Comparison of ENCODE assay signal across 33 cellular contexts in the genomic region with DNA sequence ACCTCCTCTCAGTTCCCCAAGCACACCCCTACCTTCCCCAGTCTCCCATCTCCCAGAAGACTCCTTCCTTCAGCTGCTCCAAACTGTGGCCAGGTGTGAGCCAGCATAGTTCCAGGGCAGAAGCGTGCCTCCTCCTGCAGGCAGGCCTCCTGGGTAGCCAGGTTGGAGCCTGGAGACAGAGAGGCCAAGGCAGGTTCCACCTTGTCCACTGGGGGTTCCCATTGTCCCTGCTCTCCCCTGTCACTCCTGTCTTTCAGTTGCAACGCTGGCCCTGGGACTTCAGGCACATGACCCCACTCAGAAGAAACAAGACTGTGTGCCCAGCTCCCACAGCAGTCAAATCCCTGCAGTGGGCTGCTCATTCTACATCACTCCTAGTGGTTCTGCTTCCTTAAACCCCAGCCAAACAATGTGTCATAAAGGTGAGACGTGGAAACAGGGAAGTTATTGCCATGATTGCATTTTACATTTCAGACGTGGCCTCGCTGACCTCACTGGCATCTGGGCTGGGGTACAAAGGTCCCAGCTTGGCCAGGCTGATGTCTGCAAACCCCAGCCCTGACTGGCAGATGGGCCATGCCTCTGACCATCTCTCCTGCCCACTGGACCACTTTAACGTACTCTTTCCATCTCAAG.
A peak's percentile ranks its signal among the peaks of the same experiment; 100 is the strongest.
DNase-seq lines count a peak whose midpoint lies in the region; ATAC-seq, FAIRE-seq and TF ChIP-seq lines count a peak whose summit lies in the region.
"Had no signal": no experiment of that assay in that cellular context is flagged by ENCODE, and none has a peak within 500 bp of the region (broad histone marks: within the 10 kb centered on the region; RNA-seq: fewer than 3 reads in every experiment).

No MANE protein-coding gene starts in this region.

- peaks cover 30% of the 10 kb centered on the region; the same call in 2 of the 3 replicates for H3K9me3 Mint-ChIP-seq in GM23338
- no peaks in the 10 kb centered on the region for H3K9me3 Mint-ChIP-seq in stimulated activated effector memory CD8-positive, alpha-beta T cell treated with anti-CD3 and anti-CD28 coated beads, Interleukin-12 subunit alpha, Interleukin-12 subunit beta, amount 100 ng/mL, for 72 hours
- H3K9me3 Mint-ChIP-seq: HFFc6 had no signal

- ATAC-seq in GM23338, result no peak; the same call in 2 of the 3 replicates
- peak; percentile 82 for ATAC-seq in HepG2
- ATAC-seq in stimulated activated effector memory CD8-positive, alpha-beta T cell treated with anti-CD3 and anti-CD28 coated beads, Interleukin-12 subunit alpha, Interleukin-12 subunit beta, amount 100 ng/mL, for 72 hours, result no peak
- ATAC-seq: psoas muscle, T-cell had no signal

- in situ Hi-C loops in HepG2 (cut with HindIII; ENCODE audit: extremely low pct_ligation_motif_present, low pct_unique_long_range_greater_than_20kb), result no loop called here

- H3K4me3 ChIP-seq in GM23338 (no peak overlapping the region), WERI-Rb-1 (ENCODE audit: low read depth, low read length) (no peak overlapping the region), HepG2 (replicated peaks in 1 of 3; ENCODE audit: insufficient read depth in 1 of 3, low read depth in 2 of 3, low read length in 3 of 3) (no peak overlapping the region), PC-9 (no peak overlapping the region)
- H3K4me3 ChIP-seq: left ventricle myocardium inferior, psoas muscle, tibial nerve had no signal

- H3K4me1 ChIP-seq in GM23338 (ENCODE audit: insufficient read depth), result no peaks in the 10 kb centered on the region
- peaks cover 10% of the 10 kb centered on the region for H3K4me1 ChIP-seq in HepG2 (ENCODE audit: insufficient read depth, low read length)
- H3K4me1 ChIP-seq in PC-9 (replicated peaks; ENCODE audit: insufficient read depth), result peaks cover 6% of the 10 kb centered on the region; the same call in 1 of the 2 replicates
- H3K4me1 ChIP-seq: Caco-2, left ventricle myocardium inferior, psoas muscle, tibial nerve had no signal

- FAIRE-seq in HepG2 (lab: Jason Lieb, UNC), result no peak
- FAIRE-seq: astrocyte, GM19239, HTR-8/SVneo had no signal

- no peaks in the 10 kb centered on the region for H3F3A ChIP-seq in GM23338 (replicated peaks; ENCODE audit: low read depth)
- H3F3A ChIP-seq in PC-9 (ENCODE audit: insufficient read depth, low read depth), result no peaks in the 10 kb centered on the region

- 22% methylated on average over 5 of the region's 6 CpGs for WGBS in HepG2 (ENCODE audit: low lambda C conversion rate)

- no peak for TF ChIP-seq POLR2A in HepG2 (IDR thresholded peaks at IDR 0.05; ENCODE audit: insufficient read depth in 1 of 2, low read depth in 2 of 2, low read length in 2 of 2)

- CTCF ChIA-PET in HepG2 (lab: Yijun Ruan, JAX; ENCODE audit: low intra/inter-chr PET ratio, low total read pairs), result no interaction called here
- CTCF ChIA-PET in PC-9 (lab: Charles Lee), result interaction anchor here (0.7 kb wide), 1 partner anchor 56 kb away, joined by 5 read pairs; no protein-coding TSS in a partner anchor

- H3K27ac ChIP-seq in GM23338 (ENCODE audit: low read depth) (no peak overlapping the region), WERI-Rb-1 (peak overlapping the region; percentile 54; the same call in 1 of the 2 replicates), HepG2 (ENCODE audit: extremely low read length, insufficient read depth, low read length) (no peak overlapping the region), PC-9 (no peak overlapping the region)
- H3K27ac ChIP-seq: C4-2B, left ventricle myocardium inferior, psoas muscle, RWPE1, tibial nerve had no signal

- peaks cover 5% of the 10 kb centered on the region for H3K27me3 Mint-ChIP-seq in GM23338 (ENCODE audit: insufficient read depth, low read depth, poor library complexity)

- H3K79me2 ChIP-seq in GM23338 (replicated peaks; ENCODE audit: insufficient read depth) (no peaks in the 10 kb centered on the region), HepG2 (ENCODE audit: insufficient read depth, low read length) (no peaks in the 10 kb centered on the region), PC-9 (ENCODE audit: low read depth) (no peaks in the 10 kb centered on the region)

- H3K27ac Mint-ChIP-seq in GM23338, result peak overlapping the region; percentile 75
- peak overlapping the region; percentile 17 for H3K27ac Mint-ChIP-seq in stimulated activated effector memory CD8-positive, alpha-beta T cell treated with anti-CD3 and anti-CD28 coated beads, Interleukin-12 subunit alpha, Interleukin-12 subunit beta, amount 100 ng/mL, for 72 hours
- H3K27ac Mint-ChIP-seq: activated T-cell treated with anti-CD3 and anti-CD28 coated beads, Interleukin-2, amount 50 U/mL, for 24 hours; endodermal cell; HFFc6; T-cell had no signal

- H3K27me3 ChIP-seq in GM23338 (ENCODE audit: insufficient read depth), result no peaks in the 10 kb centered on the region
- no peaks in the 10 kb centered on the region for H3K27me3 ChIP-seq in WERI-Rb-1 (ENCODE audit: insufficient read depth, low read depth, severe bottlenecking)
- peaks cover 3 to 10% of the 10 kb centered on the region in 2 experiments; a peak in 2 of 5 replicates for H3K27me3 ChIP-seq in HepG2 (ENCODE audit: control insufficient read depth in 1 of 2, insufficient read depth in 2 of 2, low read length in 2 of 2)
- no peaks in the 10 kb centered on the region for H3K27me3 ChIP-seq in PC-9 (ENCODE audit: insufficient read depth, low read depth)
- H3K27me3 ChIP-seq: tibial nerve had no signal

- H3K36me3 Mint-ChIP-seq in GM23338 (ENCODE audit: low read depth), result peaks cover 10% of the 10 kb centered on the region; the same call in 1 of the 3 replicates
- no peaks in the 10 kb centered on the region for H3K36me3 Mint-ChIP-seq in stimulated activated effector memory CD8-positive, alpha-beta T cell treated with anti-CD3 and anti-CD28 coated beads, Interleukin-12 subunit alpha, Interleukin-12 subunit beta, amount 100 ng/mL, for 72 hours
- H3K36me3 Mint-ChIP-seq: T-cell had no signal

- TF ChIP-seq RAD21 in HepG2 (CRISPR knock-in tag; IDR thresholded peaks at IDR 0.05), result 0 out of 2 replicates have a peak, but pooled peaks have one; percentile 34

- no peak overlapping the region for H3K4me3 Mint-ChIP-seq in GM23338
- no peak overlapping the region for H3K4me3 Mint-ChIP-seq in stimulated activated effector memory CD8-positive, alpha-beta T cell treated with anti-CD3 and anti-CD28 coated beads, Interleukin-12 subunit alpha, Interleukin-12 subunit beta, amount 100 ng/mL, for 72 hours
- H3K4me3 Mint-ChIP-seq: activated T-cell treated with anti-CD3 and anti-CD28 coated beads, Interleukin-2, amount 50 U/mL, for 24 hours; endodermal cell; HFFc6; T-cell had no signal

- intact Hi-C loops in HepG2 (cut with micrococcal nuclease; ENCODE audit: unreplicated experiment) (no loop called here), PC-9 (cut with micrococcal nuclease; ENCODE audit: unreplicated experiment) (no loop called here)

- TF ChIP-seq EP300 in HepG2 (IDR thresholded peaks at IDR 0.05; ENCODE audit: low read depth in 2 of 2, low read length in 2 of 2) (no peak), HepG2 (CRISPR knock-in tag; IDR thresholded peaks at IDR 0.05; ENCODE audit: borderline replicate concordance) (no peak)

- H4K20me1 ChIP-seq in GM23338 (replicated peaks; ENCODE audit: insufficient read depth) (no peaks in the 10 kb centered on the region), HepG2 (ENCODE audit: insufficient read depth, low read length) (no peaks in the 10 kb centered on the region), PC-9 (ENCODE audit: insufficient read depth) (no peaks in the 10 kb centered on the region)

- peaks cover 4% of the 10 kb centered on the region for H3K9me3 ChIP-seq in WERI-Rb-1 (ENCODE audit: severe bottlenecking)
- H3K9me3 ChIP-seq in HepG2 (ENCODE audit: low read length), result no peaks in the 10 kb centered on the region
- H3K9me3 ChIP-seq in PC-9 (ENCODE audit: insufficient read depth, low read depth), result no peaks in the 10 kb centered on the region
- H3K9me3 ChIP-seq: Caco-2, psoas muscle had no signal

- H3K4me1 Mint-ChIP-seq in GM23338, result peaks cover 8% of the 10 kb centered on the region
- no peaks in the 10 kb centered on the region for H3K4me1 Mint-ChIP-seq in stimulated activated effector memory CD8-positive, alpha-beta T cell treated with anti-CD3 and anti-CD28 coated beads, Interleukin-12 subunit alpha, Interleukin-12 subunit beta, amount 100 ng/mL, for 72 hours
- H3K4me1 Mint-ChIP-seq: T-cell had no signal

- H3K9ac ChIP-seq in HepG2 (ENCODE audit: insufficient read depth, low read depth, low read length), result no peak overlapping the region

- H3K4me2 ChIP-seq in GM23338 (no peak overlapping the region), HepG2 (ENCODE audit: low read depth, low read length) (no peak overlapping the region), PC-9 (no peak overlapping the region)

- no peaks in the 10 kb centered on the region; the same call in 1 of the 2 replicates for H3K9me2 ChIP-seq in GM23338 (ENCODE audit: insufficient read depth)
- no peaks in the 10 kb centered on the region for H3K9me2 ChIP-seq in PC-9 (ENCODE audit: insufficient read depth)

- TF ChIP-seq CTCF in GM23338 (conservative IDR thresholded peaks at IDR 0.05; ENCODE audit: low read depth in 2 of 2) (peak in 1 of 2 experiments; percentile 29; a peak in 2 of 4 replicates), WERI-Rb-1 (IDR thresholded peaks at IDR 0.05; ENCODE audit: low read depth, low read length) (peak; percentile 50), HepG2 (CRISPR knock-in tag; IDR thresholded peaks at IDR 0.05) (0 out of 2 replicates have a peak, but pooled peaks have one; percentile 25), PC-9 (conservative IDR thresholded peaks at IDR 0.05) (no peak)

- BruUV-seq in HepG2 (replicated peaks; lab: Mats Ljungman, UMichigan) (no TSS peak), PC-9 (replicated peaks; lab: Mats Ljungman, UMichigan) (no TSS peak)

- DNase-seq in GM23338 (ENCODE audit: low spot score), result no peak
- no peak for DNase-seq in WERI-Rb-1
- DNase-seq in HepG2 (ENCODE audit: low spot score), result peak; percentile 4
- DNase-seq in stimulated activated effector memory CD8-positive, alpha-beta T cell treated with anti-CD3 and anti-CD28 coated beads, Interleukin-12 subunit alpha, Interleukin-12 subunit beta, amount 100 ng/mL, for 72 hours (ENCODE audit: low spot score in 2 of 2), result no peak
- DNase-seq in GM19238 (ENCODE audit: insufficient read length, low spot score), result no peak
- DNase-seq in retina, result no peak
- no peak for DNase-seq in PC-9
- DNase-seq: activated CD4-positive, alpha-beta T cell treated with anti-CD3 and anti-CD28 coated beads, Interleukin-2, amount 50 U/mL, for 1 hour; activated CD4-positive, CD25-positive, alpha-beta regulatory T cell; activated gamma-delta T cell treated with Interleukin-2 at 50 U/mL for 16 hours; activated T-cell treated with anti-CD3 and anti-CD28 coated beads, Interleukin-2, amount 50 U/mL, for 24 hours; central memory CD4-positive, alpha-beta T cell; DND-41; endodermal cell; GF-D8; GOT3; HFFc6; left ventricle myocardium inferior; naive B cell; NCI-H1436; NCI-H446 treated with DMSO at 0.1 percent for 48 hours; NCI-H774; occipital lobe; psoas muscle; stimulated activated CD4-positive, alpha-beta T cell treated with anti-CD3 and anti-CD28 coated beads, Interleukin-4, amount 100 ng/mL, for 24 hours; T-cell had no signal

- 0 out of 2 replicates have a peak overlapping the region, but pooled peaks have one; percentile 32 for H2AFZ ChIP-seq in GM23338
- H2AFZ ChIP-seq in HepG2 (ENCODE audit: low read length), result no peak overlapping the region
- no peak overlapping the region for H2AFZ ChIP-seq in PC-9

- H3K36me3 ChIP-seq in GM23338 (ENCODE audit: insufficient read depth) (peaks cover 8% of the 10 kb centered on the region; the same call in 1 of the 2 replicates), WERI-Rb-1 (no peaks in the 10 kb centered on the region), HepG2 (replicated peaks in 1 of 2; ENCODE audit: control insufficient read depth in 1 of 2, insufficient read depth in 2 of 2, low read length in 2 of 2) (no peaks in the 10 kb centered on the region), PC-9 (ENCODE audit: low read depth) (no peaks in the 10 kb centered on the region)
- H3K36me3 ChIP-seq: left ventricle myocardium inferior, tibial nerve had no signal

- POLR2A ChIA-PET in HepG2 (lab: Yijun Ruan, JAX), result no interaction called here
- POLR2A ChIA-PET in PC-9 (lab: Charles Lee; ENCODE audit: unreplicated experiment), result no interaction called here
